Comparison of ENCODE assay signal across 12 cellular contexts in genomic region chr18:23810396-23810795, GRCh38.
DNase-seq lines count a peak whose midpoint lies in the region; ATAC-seq and TF ChIP-seq lines count a peak whose summit lies in the region.
"Had no signal": no experiment of that assay in that cellular context is flagged by ENCODE, and none has a peak within 500 bp of the region (broad histone marks: within the 10 kb centered on the region; RNA-seq: fewer than 3 reads in every experiment).

No MANE protein-coding gene starts in this region.

- no peaks in the 10 kb centered on the region for H4K20me1 ChIP-seq in DND-41 (ENCODE audit: insufficient read depth, low read length)

- H3K27ac Mint-ChIP-seq in central memory CD8-positive, alpha-beta T cell (ENCODE audit: low read depth): no peak overlapping the region
- no peak overlapping the region for H3K27ac Mint-ChIP-seq in activated T-helper 2 cell treated with anti-CD3 and anti-CD28 coated beads, Interferon-gamma antibody, Interleukin-2, Interleukin-4, amounts not matched to agents 10 μg/mL and 5 μg/mL and 100 μg/mL, durations not matched to agents 14 hours and 24 hours and 36 hours

- peak; percentile 62 for DNase-seq in DND-41
- peak; percentile 18 for DNase-seq in WERI-Rb-1
- no peak for DNase-seq in central memory CD8-positive, alpha-beta T cell (ENCODE audit: low spot score in 2 of 2)
- DNase-seq in foreskin keratinocyte: no peak
- no peak for DNase-seq in DMS153 (lab: John Stamatoyannopoulos, UW)
- DNase-seq in AML-193 (lab: John Stamatoyannopoulos, UW): no peak
- DNase-seq in activated T-helper 2 cell treated with anti-CD3 and anti-CD28 coated beads, Interferon-gamma antibody, Interleukin-2, Interleukin-4, amounts not matched to agents 10 μg/mL and 5 μg/mL and 100 μg/mL, durations not matched to agents 14 hours and 24 hours and 36 hours (ENCODE audit: low spot score): no peak
- DNase-seq: heart left ventricle, left lung, NCI-H2227 treated with DMSO at 0.1 percent for 48 hours had no signal

- H3K36me3 Mint-ChIP-seq in central memory CD8-positive, alpha-beta T cell (ENCODE audit: insufficient read depth): peaks cover 5% of the 10 kb centered on the region
- no peaks in the 10 kb centered on the region for H3K36me3 Mint-ChIP-seq in activated T-helper 2 cell treated with anti-CD3 and anti-CD28 coated beads, Interferon-gamma antibody, Interleukin-2, Interleukin-4, amounts not matched to agents 10 μg/mL and 5 μg/mL and 100 μg/mL, durations not matched to agents 14 hours and 24 hours and 36 hours (ENCODE audit: low read depth)

- no peaks in the 10 kb centered on the region for H3K27me3 ChIP-seq in DND-41 (ENCODE audit: insufficient read depth, low read length, poor library complexity)
- H3K27me3 ChIP-seq in WERI-Rb-1 (ENCODE audit: insufficient read depth, low read depth, severe bottlenecking): no peaks in the 10 kb centered on the region
- no peaks in the 10 kb centered on the region for H3K27me3 ChIP-seq in foreskin keratinocyte
- H3K27me3 ChIP-seq: heart left ventricle, left lung had no signal

- peak; percentile 95 for ATAC-seq in DND-41 (ENCODE audit: insufficient read depth, low read depth)
- ATAC-seq in GM19351 (IDR thresholded peaks at IDR 0.05; ENCODE audit: unreplicated experiment): peak; percentile 73
- ATAC-seq in central memory CD8-positive, alpha-beta T cell (replicated peaks; ENCODE audit: extremely low read depth, poor library complexity, severe bottlenecking): peak; percentile 90
- no peak for ATAC-seq in foreskin keratinocyte
- ATAC-seq: heart left ventricle, left lung had no signal

- no peak overlapping the region for H3K9ac ChIP-seq in DND-41 (ENCODE audit: low read depth, low read length)

- intact Hi-C loops in activated T-helper 2 cell treated with anti-CD3 and anti-CD28 coated beads, Interferon-gamma antibody, Interleukin-2, Interleukin-4, amounts not matched to agents 10 μg/mL and 5 μg/mL and 100 μg/mL, durations not matched to agents 14 hours and 24 hours and 36 hours (cut with micrococcal nuclease): loop anchor here (5.0 kb wide), 1 partner anchor 307 kb away; no protein-coding TSS in a partner anchor

- peaks cover 9% of the 10 kb centered on the region for H3K27me3 Mint-ChIP-seq in central memory CD8-positive, alpha-beta T cell
- H3K27me3 Mint-ChIP-seq in activated T-helper 2 cell treated with anti-CD3 and anti-CD28 coated beads, Interferon-gamma antibody, Interleukin-2, Interleukin-4, amounts not matched to agents 10 μg/mL and 5 μg/mL and 100 μg/mL, durations not matched to agents 14 hours and 24 hours and 36 hours (ENCODE audit: low read depth): peaks cover 17% of the 10 kb centered on the region

- H3K4me1 ChIP-seq in DND-41 (ENCODE audit: insufficient read depth, low read length): no peaks in the 10 kb centered on the region
- H3K4me1 ChIP-seq in foreskin keratinocyte: peaks cover 8% of the 10 kb centered on the region
- H3K4me1 ChIP-seq: left lung had no signal

- H3K4me3 ChIP-seq in DND-41 (ENCODE audit: low read depth in 1 of 2, low read length in 2 of 2) (no peak overlapping the region), WERI-Rb-1 (ENCODE audit: low read depth, low read length) (no peak overlapping the region)
- H3K4me3 ChIP-seq: heart left ventricle, left lung, smooth muscle cell had no signal

- no peaks in the 10 kb centered on the region for H3K9me3 Mint-ChIP-seq in central memory CD8-positive, alpha-beta T cell
- no peaks in the 10 kb centered on the region for H3K9me3 Mint-ChIP-seq in activated T-helper 2 cell treated with anti-CD3 and anti-CD28 coated beads, Interferon-gamma antibody, Interleukin-2, Interleukin-4, amounts not matched to agents 10 μg/mL and 5 μg/mL and 100 μg/mL, durations not matched to agents 14 hours and 24 hours and 36 hours

- H3K36me3 ChIP-seq in DND-41 (ENCODE audit: insufficient read depth, low read length) (no peaks in the 10 kb centered on the region), WERI-Rb-1 (no peaks in the 10 kb centered on the region)
- H3K36me3 ChIP-seq: left lung had no signal

- H3K27ac ChIP-seq in DND-41 (ENCODE audit: low read length) (no peak overlapping the region), WERI-Rb-1 (no peak overlapping the region), foreskin keratinocyte (no peak overlapping the region)
- H3K27ac ChIP-seq: heart left ventricle, left lung had no signal

- no peak for TF ChIP-seq CTCF in DND-41 (IDR thresholded peaks at IDR 0.05; ENCODE audit: borderline replicate concordance, extremely low read depth, low read length, poor library complexity, severe bottlenecking)
- TF ChIP-seq CTCF in WERI-Rb-1 (IDR thresholded peaks at IDR 0.05; ENCODE audit: low read depth, low read length): no peak
- TF ChIP-seq CTCF in foreskin keratinocyte (conservative IDR thresholded peaks at IDR 0.05): no peak

- H3K79me2 ChIP-seq in DND-41 (ENCODE audit: insufficient read depth, low read length): no peaks in the 10 kb centered on the region

- no peak overlapping the region for H3K4me3 Mint-ChIP-seq in central memory CD8-positive, alpha-beta T cell
- no peak overlapping the region for H3K4me3 Mint-ChIP-seq in activated T-helper 2 cell treated with anti-CD3 and anti-CD28 coated beads, Interferon-gamma antibody, Interleukin-2, Interleukin-4, amounts not matched to agents 10 μg/mL and 5 μg/mL and 100 μg/mL, durations not matched to agents 14 hours and 24 hours and 36 hours (ENCODE audit: low read depth)

- no peak overlapping the region for H2AFZ ChIP-seq in DND-41 (ENCODE audit: low read depth, low read length)

- no peak overlapping the region for H3K4me2 ChIP-seq in DND-41 (ENCODE audit: insufficient read depth, low read length)
- H3K4me2 ChIP-seq: smooth muscle cell had no signal

- H3K4me1 Mint-ChIP-seq in central memory CD8-positive, alpha-beta T cell: peaks cover 19% of the 10 kb centered on the region
- H3K4me1 Mint-ChIP-seq in activated T-helper 2 cell treated with anti-CD3 and anti-CD28 coated beads, Interferon-gamma antibody, Interleukin-2, Interleukin-4, amounts not matched to agents 10 μg/mL and 5 μg/mL and 100 μg/mL, durations not matched to agents 14 hours and 24 hours and 36 hours (ENCODE audit: low read depth): peaks cover 12% of the 10 kb centered on the region

- H3K9me3 ChIP-seq in DND-41 (ENCODE audit: insufficient read depth, low read length, severe bottlenecking) (no peaks in the 10 kb centered on the region), WERI-Rb-1 (ENCODE audit: severe bottlenecking) (no peaks in the 10 kb centered on the region)
- H3K9me3 ChIP-seq: heart left ventricle, left lung had no signal

Comparison
In these comparisons a context has a peak if more than half of its experiments do, and no peak if none do; other contexts are left out.
1. DNase-seq: peak in DND-41 (single experiment) and WERI-Rb-1 (single experiment); none in central memory CD8-positive, alpha-beta T cell (0 of 2), foreskin keratinocyte (0 of 2), DMS153 (single experiment), AML-193 (0 of 2) and activated T-helper 2 cell treated with anti-CD3 and anti-CD28 coated beads, Interferon-gamma antibody, Interleukin-2, Interleukin-4, amounts not matched to agents 10 μg/mL and 5 μg/mL and 100 μg/mL, durations not matched to agents 14 hours and 24 hours and 36 hours (single experiment).